ENCODE assay signal across 1 cellular context in genomic region chr3:112460519-112460918, GRCh38.
TF ChIP-seq lines count a peak whose summit lies in the region.

No MANE protein-coding gene starts in this region.

TF ChIP-seq in GM12878, 131 proteins besides CTCF, POLR2A, EP300 and RAD21 (continued from another document):
- TF ChIP-seq HDAC6 (IDR thresholded peaks at IDR 0.05; ENCODE audit: unreplicated experiment) = no peak
